In the genomic region with DNA sequence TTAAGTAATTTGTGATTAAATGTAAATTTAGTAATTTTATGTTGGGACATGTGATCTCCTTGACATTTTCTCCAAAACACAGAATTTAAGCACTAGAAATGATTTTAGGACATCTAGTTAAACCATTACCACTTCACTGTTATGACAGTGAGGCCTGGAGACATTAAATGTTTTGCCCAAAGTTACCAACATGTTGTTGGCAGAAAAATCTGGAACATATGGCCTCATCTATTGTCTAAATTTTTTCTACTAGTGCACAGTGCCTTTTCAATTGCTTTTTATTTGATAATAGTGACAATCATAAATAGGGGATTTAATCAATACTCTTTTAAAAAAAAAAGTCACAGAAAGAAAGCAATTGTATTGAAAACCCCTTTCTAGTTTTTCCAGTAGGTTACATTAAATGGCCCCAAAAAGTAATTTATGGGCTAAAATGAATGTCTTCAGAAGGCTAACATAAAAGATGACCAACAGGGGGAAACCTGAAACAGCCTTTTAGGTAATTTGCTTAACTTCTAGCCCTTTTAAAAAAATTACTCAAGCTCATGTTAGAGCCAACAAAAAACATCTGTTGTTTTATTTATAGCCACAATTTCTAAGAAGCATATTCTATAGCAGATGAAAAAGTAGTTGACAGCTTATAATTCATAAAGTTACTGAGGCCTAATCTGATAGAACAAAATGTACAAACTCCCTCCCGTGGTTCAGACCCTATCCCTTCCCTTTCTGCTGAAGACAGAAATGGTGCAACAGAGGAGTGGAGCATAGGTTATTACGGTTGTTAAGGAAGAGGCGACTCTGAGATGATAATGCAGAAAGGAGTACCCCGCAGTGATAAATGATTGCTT, we compare ENCODE assay signal across 1 cellular context.
TF ChIP-seq lines count a peak whose summit lies in the region.

No MANE protein-coding gene starts in this region.

TF ChIP-seq in IMR-90, 13 proteins besides CTCF, POLR2A, EP300 and RAD21:
- TF ChIP-seq FOS (IDR thresholded peaks at IDR 0.05; ENCODE audit: low read depth, low read length) (0 out of 2 replicates have a peak, but pooled peaks have one; percentile 5), SMC3 (IDR thresholded peaks at IDR 0.05; ENCODE audit: low read depth, low read length) (no peak)
TF ChIP-seq in IMR-90: peak in this region for 1.
